In the genomic region with DNA sequence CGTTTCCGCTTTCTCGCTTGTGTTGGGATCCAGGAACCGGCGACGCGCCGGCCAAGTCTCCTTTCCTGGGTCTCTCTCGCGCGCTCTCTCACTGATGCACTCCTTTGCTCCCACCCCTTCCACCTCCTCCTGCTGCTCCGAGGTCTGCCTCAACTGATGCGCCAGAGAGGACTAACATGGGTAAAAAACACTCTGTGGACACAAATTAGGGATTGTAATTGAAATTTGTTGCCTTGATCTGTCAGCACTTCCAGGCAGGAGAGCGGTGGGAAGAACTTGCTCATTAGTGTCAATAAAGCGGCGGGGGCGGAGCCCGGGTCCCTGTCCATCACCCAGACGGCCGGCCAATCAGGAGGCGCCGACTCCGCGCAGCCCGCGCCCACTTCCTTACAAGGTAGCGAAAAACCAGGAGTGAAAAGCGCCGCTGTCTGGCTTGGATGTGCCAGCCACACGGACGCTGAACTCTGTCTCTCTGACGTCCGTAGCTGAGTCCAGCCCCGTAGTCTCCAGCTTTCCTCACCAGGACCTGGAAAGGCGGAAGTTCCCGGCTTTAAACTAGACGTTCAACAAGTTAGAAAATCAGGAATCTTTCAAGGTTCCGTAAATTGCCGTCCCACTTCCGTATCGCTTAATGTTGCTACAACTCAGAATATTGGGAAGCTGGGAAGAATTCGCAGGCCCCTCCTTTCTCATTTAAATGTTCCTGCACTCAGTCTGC, we compare ENCODE assay signal across 8 cellular contexts. TPM values are rescaled to one million over a fixed set of nuclear protein-coding genes. Genes with fewer than 3 reads are reported as not detected.
DNase-seq lines count a peak whose midpoint lies in the region; ATAC-seq, FAIRE-seq and TF ChIP-seq lines count a peak whose summit lies in the region.

A gene (minus strand): TSS at position 267 of the 718 bp plus-strand sequence. CDS start 417 bp downstream, outside the sequence.

- DNase-seq in NCI-H2227 (lab: John Stamatoyannopoulos, UW; ENCODE audit: unreplicated experiment) = peak; percentile 95
- DNase-seq in cardiac fibroblast (ENCODE audit: low read depth in 2 of 2) = peak; percentile 100
- peak; percentile 99 for DNase-seq in iris pigment epithelial cell (ENCODE audit: low read depth)
- DNase-seq in GM19239 (ENCODE audit: insufficient read length, low spot score) = no peak

- H3K4me3 ChIP-seq in cardiac fibroblast (replicated peaks in 1 of 2; ENCODE audit: low read depth in 2 of 2, low read length in 2 of 2) (peak within 1 kb of the TSS; percentile 77 to 82), skeletal muscle satellite cell (ENCODE audit: low read length) (peak within 1 kb of the TSS; percentile 83)

- H3K27me3 ChIP-seq in skeletal muscle satellite cell (ENCODE audit: control insufficient read depth, insufficient read depth, low read length) = peaks cover 10% of the 10 kb centered on the region

- ATAC-seq in GM19463 (IDR thresholded peaks at IDR 0.05; ENCODE audit: unreplicated experiment) = peak; percentile 60
- ATAC-seq in HG03135 (IDR thresholded peaks at IDR 0.05; ENCODE audit: unreplicated experiment) = no peak
- ATAC-seq in GM19395 (IDR thresholded peaks at IDR 0.05; ENCODE audit: unreplicated experiment) = no peak

- no peak for TF ChIP-seq CTCF in cardiac fibroblast (IDR thresholded peaks at IDR 0.05; ENCODE audit: low read depth, low read length)

- H3K4me2 ChIP-seq in skeletal muscle satellite cell (ENCODE audit: low read length) = peak within 1 kb of the TSS; percentile 89

- peak within 1 kb of the TSS; percentile 90 for H3K9ac ChIP-seq in skeletal muscle satellite cell (ENCODE audit: low read depth, low read length)

- H3K9me3 ChIP-seq in skeletal muscle satellite cell (replicated peaks; ENCODE audit: low read length) = no peaks in the 10 kb centered on the region

- peaks cover 5% of the 10 kb centered on the region for H3K36me3 ChIP-seq in skeletal muscle satellite cell (ENCODE audit: insufficient read depth, low read length)

- peaks cover 22% of the 10 kb centered on the region for H3K4me1 ChIP-seq in skeletal muscle satellite cell (ENCODE audit: control insufficient read depth, insufficient read depth, low read length)

- FAIRE-seq in GM19239 (lab: Jason Lieb, UNC) = no peak

RNA-seq across cellular contexts. Expression of the gene that starts here (rescaled TPM):
- total RNA-seq in skeletal muscle satellite cell (2012; rRNA removed) = 28.9 and 29.3 TPM in 2 replicates
